14 cellular contexts compared by ENCODE assay signal in the genomic region with DNA sequence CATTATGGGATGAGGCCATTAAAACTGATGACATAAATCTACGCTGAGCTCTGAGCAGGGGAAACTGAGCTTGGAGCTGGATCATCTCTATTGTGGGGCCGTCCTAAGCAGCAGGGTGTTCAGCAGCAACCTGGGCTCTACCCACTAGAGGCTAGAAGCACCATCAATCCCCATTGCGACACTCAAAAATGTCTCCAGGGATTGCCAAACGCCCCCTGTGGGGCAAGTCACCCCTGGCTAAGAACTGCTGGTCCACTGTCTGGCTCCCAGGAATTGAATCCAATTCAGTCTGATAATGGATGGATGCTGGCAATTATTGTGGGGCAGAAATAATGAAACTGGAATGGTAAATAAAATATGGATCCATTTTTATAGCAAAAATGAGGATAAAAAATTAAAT. TPM values are rescaled to one million over a fixed set of nuclear protein-coding genes. Genes with fewer than 3 reads are reported as not detected.
DNase-seq lines count a peak whose midpoint lies in the region; ATAC-seq, FAIRE-seq and TF ChIP-seq lines count a peak whose summit lies in the region.
"Had no signal": no experiment of that assay in that cellular context is flagged by ENCODE, and none has a peak within 500 bp of the region (broad histone marks: within the 10 kb centered on the region; RNA-seq: fewer than 3 reads in every experiment).

No MANE protein-coding gene starts in this region.

- H3K27ac ChIP-seq in A549 (no peak overlapping the region), BLaER1 (peak overlapping the region; percentile 63), endothelial cell of umbilical vein (ENCODE audit: insufficient read depth, low read depth, low read length) (peak overlapping the region; percentile 0), dorsolateral prefrontal cortex (no peak overlapping the region)
- H3K27ac ChIP-seq: pancreas had no signal

- DNase-seq in A549 (ENCODE audit: low read depth in 1 of 2, low spot score in 1 of 2): peak in 1 of 2 experiments; percentile 77
- peak; percentile 72 for DNase-seq in NCI-H1092 treated with DMSO at 0.1 percent for 48 hours (lab: John Stamatoyannopoulos, UW)
- no peak for DNase-seq in endothelial cell of umbilical vein (ENCODE audit: low read depth, low spot score)
- DNase-seq in dorsolateral prefrontal cortex: no peak
- no peak for DNase-seq in activated gamma-delta T cell treated with Interleukin-2 at 50 U/mL for 16 hours
- DNase-seq in H4 (ENCODE audit: low spot score): no peak
- DNase-seq: activated CD4-positive, alpha-beta T cell treated with anti-CD3 and anti-CD28 coated beads, Interleukin-2, amount 50 U/mL, for 1 hour; CD8-positive, alpha-beta memory T cell; cortex of kidney; pancreas had no signal

- TF ChIP-seq RAD21 in A549 (conservative IDR thresholded peaks at IDR 0.05 in 1 of 2, IDR thresholded peaks at IDR 0.05 in 1 of 2): no peak

- TF ChIP-seq POLR2A in A549 (IDR thresholded peaks at IDR 0.05; ENCODE audit: low read length) (no peak), endothelial cell of umbilical vein (IDR thresholded peaks at IDR 0.05; ENCODE audit: low read depth, low read length) (no peak)

- H3K9me1 ChIP-seq in endothelial cell of umbilical vein (replicated peaks; ENCODE audit: control insufficient read depth, extremely low read depth, insufficient read depth, low read length): no peaks in the 10 kb centered on the region

- H4K20me1 ChIP-seq in BLaER1 (peaks cover 87% of the 10 kb centered on the region), endothelial cell of umbilical vein (replicated peaks; ENCODE audit: control insufficient read depth, extremely low read depth, insufficient read depth, low read length) (no peaks in the 10 kb centered on the region)

- no peak for FAIRE-seq in A549 (lab: Jason Lieb, UNC)
- peak; percentile 42 for FAIRE-seq in endothelial cell of umbilical vein (lab: Jason Lieb, UNC)
- FAIRE-seq: GM12891, pancreas had no signal

- TF ChIP-seq CTCF in A549 (IDR thresholded peaks at IDR 0.05): no peak
- TF ChIP-seq CTCF in endothelial cell of umbilical vein (IDR thresholded peaks at IDR 0.05; ENCODE audit: extremely low read depth in 1 of 2, insufficient read depth in 1 of 2, low read depth in 1 of 2, low read length in 2 of 2): no peak
- TF ChIP-seq CTCF in dorsolateral prefrontal cortex (IDR thresholded peaks at IDR 0.05 in 54 of 56, conservative IDR thresholded peaks at IDR 0.05 in 2 of 56; ENCODE audit: low read depth in 1 of 56, partially characterized antibody in 56 of 56): no peak

- no TSS peak for BruUV-seq in endothelial cell of umbilical vein (replicated peaks; lab: Mats Ljungman, UMichigan)

- H3K79me2 ChIP-seq in endothelial cell of umbilical vein (ENCODE audit: control insufficient read depth, insufficient read depth, low read length): peaks cover 60% of the 10 kb centered on the region

- POLR2A ChIA-PET in A549 (lab: Yijun Ruan, JAX): no interaction called here
- POLR2A ChIA-PET in endothelial cell of umbilical vein (lab: Charles Lee): no interaction called here

- H3K4me3 ChIP-seq in A549 (no peak overlapping the region), BLaER1 (no peak overlapping the region), endothelial cell of umbilical vein (replicated peaks in 1 of 3; ENCODE audit: insufficient read depth in 1 of 3, low read depth in 1 of 3, low read length in 3 of 3) (no peak overlapping the region), dorsolateral prefrontal cortex (peak overlapping the region in 2 of 59 donors; percentile 9 to 27)
- H3K4me3 ChIP-seq: pancreas had no signal

- CTCF ChIA-PET in A549 (lab: Yijun Ruan, JAX) (interaction anchor here (1.2 kb wide), 1 partner anchor 508 kb away, joined by 3 read pairs; no protein-coding TSS in a partner anchor), endothelial cell of umbilical vein (lab: Charles Lee) (interaction anchor here (1.4 kb wide), 1 partner anchor 509 kb away, joined by 3 read pairs; no protein-coding TSS in a partner anchor)

- no peak overlapping the region for H2AFZ ChIP-seq in endothelial cell of umbilical vein (ENCODE audit: low read depth, low read length)

- H3K36me3 ChIP-seq in BLaER1 (peaks cover 6% of the 10 kb centered on the region), endothelial cell of umbilical vein (ENCODE audit: control insufficient read depth in 2 of 2, extremely low read depth in 1 of 2, insufficient read depth in 2 of 2, low read length in 2 of 2) (no peaks in the 10 kb centered on the region)
- H3K36me3 ChIP-seq: pancreas had no signal

- H3K9me3 ChIP-seq in A549 (no peaks in the 10 kb centered on the region), BLaER1 (no peaks in the 10 kb centered on the region), endothelial cell of umbilical vein (replicated peaks; ENCODE audit: control insufficient read depth, insufficient read depth, low read length) (no peaks in the 10 kb centered on the region)
- H3K9me3 ChIP-seq: pancreas had no signal

- intact Hi-C loops in endothelial cell of umbilical vein (cut with micrococcal nuclease): loop anchor here (1.0 kb wide), 3 partner anchors 27 to 77 kb away; partner anchors contain the start of gene PMEPA1
- intact Hi-C loops in dorsolateral prefrontal cortex (cut with DNase I): no loop called here

- ATAC-seq in A549: peak; percentile 41; a peak in 4 of 6 replicates
- no peak for ATAC-seq in HG03196 (IDR thresholded peaks at IDR 0.05; ENCODE audit: unreplicated experiment)

- TF ChIP-seq EP300 in A549 (IDR thresholded peaks at IDR 0.05): no peak

- no peak overlapping the region for H3K4me2 ChIP-seq in A549
- H3K4me2 ChIP-seq in BLaER1: peak overlapping the region; percentile 97
- H3K4me2 ChIP-seq in endothelial cell of umbilical vein (ENCODE audit: insufficient read depth, low read length): no peak overlapping the region

- H3K4me1 ChIP-seq in A549 (peaks cover 96% of the 10 kb centered on the region), BLaER1 (peaks cover 100% of the 10 kb centered on the region), endothelial cell of umbilical vein (ENCODE audit: control insufficient read depth, extremely low read depth, insufficient read depth, low read length) (peaks cover 7% of the 10 kb centered on the region)
- H3K4me1 ChIP-seq: pancreas had no signal

- H3K27me3 ChIP-seq in BLaER1 (no peaks in the 10 kb centered on the region), endothelial cell of umbilical vein (ENCODE audit: control insufficient read depth in 2 of 2, insufficient read depth in 2 of 2, low read length in 2 of 2) (no peaks in the 10 kb centered on the region), dorsolateral prefrontal cortex (no peaks in the 10 kb centered on the region)
- H3K27me3 ChIP-seq: pancreas had no signal

- H3K9ac ChIP-seq in BLaER1 (no peak overlapping the region), endothelial cell of umbilical vein (replicated peaks; ENCODE audit: extremely low read depth, insufficient read depth, low read length) (no peak overlapping the region)

- WGBS in A549 (ENCODE audit: missing lambda C conversion rate): 69% methylated on average over 4 of the region's 4 CpGs

- dilution Hi-C loops in endothelial cell of umbilical vein (cut with MboI; ENCODE audit: extremely low pct_ligation_motif_present, low sequenced_read_pairs): no loop called here

TF ChIP-seq in A549, 52 proteins besides CTCF, POLR2A, EP300 and RAD21 (continues in another document):
- no peak for TF ChIP-seq HES2 (IDR thresholded peaks at IDR 0.05)

TF ChIP-seq in endothelial cell of umbilical vein, 7 proteins besides CTCF, POLR2A, EP300 and RAD21 (continues in another document):
- TF ChIP-seq FOS (IDR thresholded peaks at IDR 0.05; ENCODE audit: borderline replicate concordance, insufficient read depth, low read length) (no peak), MAX (IDR thresholded peaks at IDR 0.05; ENCODE audit: insufficient read depth, insufficient read length) (no peak), JUN (IDR thresholded peaks at IDR 0.05; ENCODE audit: borderline replicate concordance, insufficient read depth, insufficient read length, low read depth) (no peak)

RNA-seq across cellular contexts. Expression of gene PMEPA1, which starts 38.2 kb away (rescaled TPM):
- polyA plus RNA-seq in A549 (2011; rRNA removed) (131 and 150 TPM in 2 replicates), A549 (2017; fragmentation: RNase III; extraction: RNeasy Plus Mini Kit Qiagen cat#74134 plus additional on column Dnase treatment) (114 to 152 TPM (median 147 TPM) in 3 replicates), endothelial cell of umbilical vein (33.2 and 53.9 TPM in 2 replicates)
- polyA plus RNA-seq in A549 (2012; cell fraction: cytosol; rRNA removed): 145 and 229 TPM in 2 replicates
- 263 and 339 TPM in 2 replicates for polyA plus RNA-seq in A549 (2012; cell fraction: nucleus; rRNA removed)
- polyA minus RNA-seq in A549 (2011; rRNA and poly(A)+ RNA removed): 151 and 188 TPM in 2 replicates
- total RNA-seq in endothelial cell of umbilical vein (31.6 and 47.1 TPM in 2 replicates), dorsolateral prefrontal cortex (10 to 100 TPM; 22.0 to 55.2 (median 36.7) TPM)
- polyA plus RNA-seq in endothelial cell of umbilical vein (2011; cell fraction: cytosol; rRNA removed): 13.6 and 20.4 TPM in 2 replicates
- 10.5 and 10.8 TPM in 2 replicates for polyA plus RNA-seq in endothelial cell of umbilical vein (2011; cell fraction: nucleus; rRNA removed)
- 18.8 and 25.3 TPM in 2 replicates for polyA plus RNA-seq in endothelial cell of umbilical vein (2012)
- polyA minus RNA-seq in endothelial cell of umbilical vein: 20.7 and 21.9 TPM in 2 replicates
- 8.5 TPM for polyA minus RNA-seq in endothelial cell of umbilical vein (2011; cell fraction: cytosol; rRNA and poly(A)+ RNA removed)
- polyA minus RNA-seq in endothelial cell of umbilical vein (2011; cell fraction: nucleus; rRNA and poly(A)+ RNA removed): 5.9 and 6.2 TPM in 2 replicates
- total RNA-seq in H4 (2014; rRNA removed; shearing (Covaris generic)): 10.0 and 14.4 TPM in 2 replicates

RNA-seq across cellular contexts. Expression of gene ZBP1, which starts 51.4 kb away (rescaled TPM):
- polyA plus RNA-seq in A549 (2011; rRNA removed) (not detected in 2 replicates), A549 (2017; fragmentation: RNase III; extraction: RNeasy Plus Mini Kit Qiagen cat#74134 plus additional on column Dnase treatment) (0.05 to 0.07 TPM (median 0.05 TPM) in 3 replicates), endothelial cell of umbilical vein (not detected in 2 replicates)
- not detected in 2 replicates for polyA plus RNA-seq in A549 (2012; cell fraction: cytosol; rRNA removed)
- polyA plus RNA-seq in A549 (2012; cell fraction: nucleus; rRNA removed): 0.02 and 0.05 TPM in 2 replicates
- polyA minus RNA-seq in A549 (2011; rRNA and poly(A)+ RNA removed): not detected in 2 replicates
- total RNA-seq in endothelial cell of umbilical vein (not detected in 2 replicates), dorsolateral prefrontal cortex (1 to 10 TPM in 11 of 120 experiments, under 1 TPM in 22, not detected in 87; 0.20 to 2.4 (median 0.79) TPM)
- not detected in 2 replicates for polyA plus RNA-seq in endothelial cell of umbilical vein (2011; cell fraction: cytosol; rRNA removed)
- not detected in 2 replicates for polyA plus RNA-seq in endothelial cell of umbilical vein (2011; cell fraction: nucleus; rRNA removed)
- polyA plus RNA-seq in endothelial cell of umbilical vein (2012): not detected in 2 replicates
- not detected in 2 replicates for polyA minus RNA-seq in endothelial cell of umbilical vein
- polyA minus RNA-seq in endothelial cell of umbilical vein (2011; cell fraction: cytosol; rRNA and poly(A)+ RNA removed): not detected
- polyA minus RNA-seq in endothelial cell of umbilical vein (2011; cell fraction: nucleus; rRNA and poly(A)+ RNA removed): not detected in 2 replicates
- total RNA-seq in H4 (2014; rRNA removed; shearing (Covaris generic)): not detected in 2 replicates
- total RNA-seq: LHCN-M2 had no signal

Comparison
In these comparisons a context has a peak if more than half of its experiments do, and no peak if none do; other contexts are left out.
1. H3K27ac ChIP-seq: peak in BLaER1 (single experiment) and endothelial cell of umbilical vein (single experiment); none in A549 (0 of 2) and dorsolateral prefrontal cortex (0 of 59).